Comparison of ENCODE assay signal across 1 cellular context in the genomic region with DNA sequence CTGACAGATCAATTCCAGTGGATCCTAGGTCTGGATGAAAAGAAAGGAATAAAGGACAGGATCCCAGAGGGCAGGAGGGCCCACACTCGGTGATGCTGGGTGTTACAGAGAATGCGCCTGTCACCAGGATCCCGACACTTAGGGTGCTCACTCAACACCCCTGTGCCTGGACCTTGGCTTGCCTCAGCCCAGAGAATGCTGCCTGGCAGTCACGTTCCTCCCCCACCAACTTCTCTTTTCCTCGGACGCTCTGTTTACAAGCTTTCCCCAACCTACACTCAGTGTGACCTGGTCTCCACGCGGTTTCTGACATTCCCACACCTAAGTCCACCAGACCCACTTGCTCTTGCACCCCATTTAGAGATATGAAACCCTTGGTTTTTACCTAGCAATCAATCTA.
TF ChIP-seq lines count a peak whose summit lies in the region.

No MANE protein-coding gene starts in this region.

TF ChIP-seq in HepG2, 621 proteins besides CTCF, POLR2A, EP300 and RAD21 (continued from another document):
- TF ChIP-seq, protein P1, sequence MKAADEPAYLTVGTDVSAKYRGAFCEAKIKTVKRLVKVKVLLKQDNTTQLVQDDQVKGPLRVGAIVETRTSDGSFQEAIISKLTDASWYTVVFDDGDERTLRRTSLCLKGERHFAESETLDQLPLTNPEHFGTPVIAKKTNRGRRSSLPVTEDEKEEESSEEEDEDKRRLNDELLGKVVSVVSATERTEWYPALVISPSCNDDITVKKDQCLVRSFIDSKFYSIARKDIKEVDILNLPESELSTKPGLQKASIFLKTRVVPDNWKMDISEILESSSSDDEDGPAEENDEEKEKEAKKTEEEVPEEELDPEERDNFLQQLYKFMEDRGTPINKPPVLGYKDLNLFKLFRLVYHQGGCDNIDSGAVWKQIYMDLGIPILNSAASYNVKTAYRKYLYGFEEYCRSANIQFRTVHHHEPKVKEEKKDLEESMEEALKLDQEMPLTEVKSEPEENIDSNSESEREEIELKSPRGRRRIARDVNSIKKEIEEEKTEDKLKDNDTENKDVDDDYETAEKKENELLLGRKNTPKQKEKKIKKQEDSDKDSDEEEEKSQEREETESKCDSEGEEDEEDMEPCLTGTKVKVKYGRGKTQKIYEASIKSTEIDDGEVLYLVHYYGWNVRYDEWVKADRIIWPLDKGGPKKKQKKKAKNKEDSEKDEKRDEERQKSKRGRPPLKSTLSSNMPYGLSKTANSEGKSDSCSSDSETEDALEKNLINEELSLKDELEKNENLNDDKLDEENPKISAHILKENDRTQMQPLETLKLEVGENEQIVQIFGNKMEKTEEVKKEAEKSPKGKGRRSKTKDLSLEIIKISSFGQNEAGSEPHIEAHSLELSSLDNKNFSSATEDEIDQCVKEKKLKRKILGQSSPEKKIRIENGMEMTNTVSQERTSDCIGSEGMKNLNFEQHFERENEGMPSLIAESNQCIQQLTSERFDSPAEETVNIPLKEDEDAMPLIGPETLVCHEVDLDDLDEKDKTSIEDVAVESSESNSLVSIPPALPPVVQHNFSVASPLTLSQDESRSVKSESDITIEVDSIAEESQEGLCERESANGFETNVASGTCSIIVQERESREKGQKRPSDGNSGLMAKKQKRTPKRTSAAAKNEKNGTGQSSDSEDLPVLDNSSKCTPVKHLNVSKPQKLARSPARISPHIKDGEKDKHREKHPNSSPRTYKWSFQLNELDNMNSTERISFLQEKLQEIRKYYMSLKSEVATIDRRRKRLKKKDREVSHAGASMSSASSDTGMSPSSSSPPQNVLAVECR (CRISPR knock-in tag; IDR thresholded peaks at IDR 0.05; ENCODE audit: borderline replicate concordance): no peak
- TF ChIP-seq ZNF570 (CRISPR knock-in tag; IDR thresholded peaks at IDR 0.05; ENCODE audit: borderline replicate concordance) (no peak), RELA (CRISPR knock-in tag; IDR thresholded peaks at IDR 0.05) (no peak), GPN1 (CRISPR knock-in tag; IDR thresholded peaks at IDR 0.05; ENCODE audit: borderline replicate concordance) (no peak)
- TF ChIP-seq, protein P2, sequence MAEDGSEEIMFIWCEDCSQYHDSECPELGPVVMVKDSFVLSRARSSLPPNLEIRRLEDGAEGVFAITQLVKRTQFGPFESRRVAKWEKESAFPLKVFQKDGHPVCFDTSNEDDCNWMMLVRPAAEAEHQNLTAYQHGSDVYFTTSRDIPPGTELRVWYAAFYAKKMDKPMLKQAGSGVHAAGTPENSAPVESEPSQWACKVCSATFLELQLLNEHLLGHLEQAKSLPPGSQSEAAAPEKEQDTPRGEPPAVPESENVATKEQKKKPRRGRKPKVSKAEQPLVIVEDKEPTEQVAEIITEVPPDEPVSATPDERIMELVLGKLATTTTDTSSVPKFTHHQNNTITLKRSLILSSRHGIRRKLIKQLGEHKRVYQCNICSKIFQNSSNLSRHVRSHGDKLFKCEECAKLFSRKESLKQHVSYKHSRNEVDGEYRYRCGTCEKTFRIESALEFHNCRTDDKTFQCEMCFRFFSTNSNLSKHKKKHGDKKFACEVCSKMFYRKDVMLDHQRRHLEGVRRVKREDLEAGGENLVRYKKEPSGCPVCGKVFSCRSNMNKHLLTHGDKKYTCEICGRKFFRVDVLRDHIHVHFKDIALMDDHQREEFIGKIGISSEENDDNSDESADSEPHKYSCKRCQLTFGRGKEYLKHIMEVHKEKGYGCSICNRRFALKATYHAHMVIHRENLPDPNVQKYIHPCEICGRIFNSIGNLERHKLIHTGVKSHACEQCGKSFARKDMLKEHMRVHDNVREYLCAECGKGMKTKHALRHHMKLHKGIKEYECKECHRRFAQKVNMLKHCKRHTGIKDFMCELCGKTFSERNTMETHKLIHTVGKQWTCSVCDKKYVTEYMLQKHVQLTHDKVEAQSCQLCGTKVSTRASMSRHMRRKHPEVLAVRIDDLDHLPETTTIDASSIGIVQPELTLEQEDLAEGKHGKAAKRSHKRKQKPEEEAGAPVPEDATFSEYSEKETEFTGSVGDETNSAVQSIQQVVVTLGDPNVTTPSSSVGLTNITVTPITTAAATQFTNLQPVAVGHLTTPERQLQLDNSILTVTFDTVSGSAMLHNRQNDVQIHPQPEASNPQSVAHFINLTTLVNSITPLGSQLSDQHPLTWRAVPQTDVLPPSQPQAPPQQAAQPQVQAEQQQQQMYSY (CRISPR knock-in tag; IDR thresholded peaks at IDR 0.05): no peak
TF ChIP-seq in HepG2: peak in this region for 0.
